In the genomic region with DNA sequence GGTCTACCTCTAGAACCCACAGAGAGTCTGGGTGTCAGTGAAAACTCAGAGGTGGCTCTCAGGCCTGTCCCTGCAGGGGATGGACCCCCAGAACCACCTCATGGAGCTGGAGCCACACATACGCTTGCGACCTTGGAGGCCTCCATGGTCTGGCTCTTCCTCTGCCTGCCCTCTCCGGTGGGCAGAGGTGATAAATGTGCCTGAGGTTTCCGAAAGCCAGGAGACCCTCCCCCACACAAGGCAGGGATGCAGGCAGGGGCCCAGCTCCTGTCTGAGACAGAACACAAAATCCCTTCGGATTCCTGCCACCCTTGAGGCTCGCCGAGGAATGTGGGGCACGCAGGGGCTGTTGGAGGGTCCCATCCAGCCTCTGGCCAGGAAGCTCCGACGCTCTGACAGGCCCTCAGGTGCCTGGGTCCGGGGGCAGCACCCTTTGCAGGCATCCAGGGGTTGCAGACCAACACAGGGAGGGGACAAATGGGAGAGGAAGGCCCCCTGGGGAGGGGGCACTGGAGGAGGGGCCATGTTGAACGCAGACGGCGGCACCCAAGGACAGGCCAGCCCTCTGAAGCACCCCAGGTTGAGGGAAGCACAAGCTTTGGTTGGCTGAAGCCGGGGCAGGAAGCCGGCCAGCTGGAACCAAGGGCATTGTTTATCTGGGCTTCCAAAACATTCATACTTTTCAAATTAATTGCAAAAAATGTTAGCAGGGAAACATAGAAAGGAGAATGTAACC, we compare ENCODE assay signal across 27 cellular contexts. TPM values are rescaled to one million over a fixed set of nuclear protein-coding genes. Genes with fewer than 3 reads are reported as not detected.
DNase-seq lines count a peak whose midpoint lies in the region; ATAC-seq and TF ChIP-seq lines count a peak whose summit lies in the region.
"Had no signal": no experiment of that assay in that cellular context is flagged by ENCODE, and none has a peak within 500 bp of the region (broad histone marks: within the 10 kb centered on the region; RNA-seq: fewer than 3 reads in every experiment).

No MANE protein-coding gene starts in this region.

- H3K36me3 ChIP-seq in parathyroid adenoma (ENCODE audit: control insufficient read depth, insufficient read depth, low read length), result no peaks in the 10 kb centered on the region
- H3K36me3 ChIP-seq: gastroesophageal sphincter, HAP-1, right lobe of liver had no signal

- H3K4me3 ChIP-seq in parathyroid adenoma (ENCODE audit: low read depth, low read length), result no peak overlapping the region
- H3K4me3 ChIP-seq: gastroesophageal sphincter, HAP-1, K562, right lobe of liver had no signal

- TF ChIP-seq CTCF in parathyroid adenoma (IDR thresholded peaks at IDR 0.05), result no peak

- no peaks in the 10 kb centered on the region for H3K79me2 ChIP-seq in parathyroid adenoma

- DNase-seq in Right ventricle myocardium inferior (ENCODE audit: missing footprints) (peak; percentile 63), left ventricle myocardium superior (no peak), islet precursor cell (peak; percentile 33), ureter (ENCODE audit: low spot score) (peak; percentile 41)
- no peak for DNase-seq in NK-92 treated with Interleukin-12 subunit alpha and Interleukin-12 subunit beta, amount 100 ng/mL, for 24 hours (lab: John Stamatoyannopoulos, UW)
- DNase-seq in activated naive CD4-positive, alpha-beta T cell treated with Interleukin-2 at 50 U/mL for 16 hours, result no peak
- DNase-seq: activated CD4-positive, alpha-beta memory T cell treated with anti-CD3 and anti-CD28 coated beads, Interleukin-2, amount 10 ng/mL, durations not matched to agents 7 days and 5 days; activated T-cell treated with anti-CD3 and anti-CD28 coated beads, Interleukin-2, amount 50 U/mL, for 48 hours; C1 segment of cervical spinal cord; effector CD8-positive, alpha-beta T cell; EL; kidney glomerular epithelial cell; midbrain; MM.1S; NCI-H1436 treated with DMSO at 0.1 percent for 48 hours; NCI-H510A treated with DMSO at 0.1 percent for 48 hours; SIG-M5; stimulated activated CD4-positive, alpha-beta T cell treated with anti-CD3 and anti-CD28 coated beads, Interleukin-1b, Interleukin-23, amount 100 ng/mL, for 48 hours had no signal

- H2AFZ ChIP-seq in parathyroid adenoma, result peak overlapping the region; percentile 23

- no peak overlapping the region for H3K9ac ChIP-seq in parathyroid adenoma

- no peak overlapping the region for H3K27ac ChIP-seq in parathyroid adenoma
- H3K27ac ChIP-seq: gastroesophageal sphincter had no signal

- H3K27me3 ChIP-seq in parathyroid adenoma (ENCODE audit: control insufficient read depth, insufficient read depth, low read length), result no peaks in the 10 kb centered on the region
- H3K27me3 ChIP-seq: gastroesophageal sphincter, right lobe of liver had no signal

- H3K4me2 ChIP-seq in parathyroid adenoma (ENCODE audit: low read length), result no peak overlapping the region

- no peaks in the 10 kb centered on the region for H3K9me3 ChIP-seq in parathyroid adenoma (ENCODE audit: control insufficient read depth, low read length)
- H3K9me3 ChIP-seq: gastroesophageal sphincter, HAP-1, right lobe of liver had no signal

- H3K4me1 ChIP-seq in parathyroid adenoma, result peaks cover 37% of the 10 kb centered on the region
- H3K4me1 ChIP-seq: HAP-1 had no signal

- ATAC-seq in Right ventricle myocardium inferior (no peak), left ventricle myocardium superior (no peak), HG03469 (IDR thresholded peaks at IDR 0.05; ENCODE audit: unreplicated experiment) (no peak)
- ATAC-seq: esophagus mucosa; gastroesophageal sphincter; K562; right lobe of liver; stimulated activated memory B cell treated with anti-CD40 and anti-IgM and Interleukin-4, amounts not matched to agents 10 μg/mL and 1 μg/mL and 100 μg/mL, for 72 hours; T-cell had no signal

- intact Hi-C loops in Right ventricle myocardium inferior (cut with DNase I) (loop anchor here (5.0 kb wide), 1 partner anchor 82 kb away; no protein-coding TSS in a partner anchor), left ventricle myocardium superior (cut with micrococcal nuclease) (no loop called here)

RNA-seq across cellular contexts. Expression of gene SNED1, which starts 4.1 kb away (rescaled TPM):
- total RNA-seq in Right ventricle myocardium inferior (6.7 TPM), left ventricle myocardium superior (7.4 TPM), ureter (41.8 TPM)

Comparison
In these comparisons a context has a peak if more than half of its experiments do, and no peak if none do; other contexts are left out.
1. DNase-seq: peak in Right ventricle myocardium inferior (single experiment), islet precursor cell (single experiment) and ureter (single experiment); none in left ventricle myocardium superior (single experiment), NK-92 treated with Interleukin-12 subunit alpha and Interleukin-12 subunit beta, amount 100 ng/mL, for 24 hours (single experiment) and activated naive CD4-positive, alpha-beta T cell treated with Interleukin-2 at 50 U/mL for 16 hours (single experiment).